Comparison of ENCODE assay signal across 11 cellular contexts in genomic region chr6:159043236-159043635, GRCh38. TPM values are rescaled to one million over a fixed set of nuclear protein-coding genes. Genes with fewer than 3 reads are reported as not detected.
DNase-seq lines count a peak whose midpoint lies in the region; ATAC-seq and TF ChIP-seq lines count a peak whose summit lies in the region.
"Had no signal": no experiment of that assay in that cellular context is flagged by ENCODE, and none has a peak within 500 bp of the region (broad histone marks: within the 10 kb centered on the region; RNA-seq: fewer than 3 reads in every experiment).

No MANE protein-coding gene starts in this region.

- H3K4me1 Mint-ChIP-seq in activated naive CD4-positive, alpha-beta T cell treated with anti-CD3 and anti-CD28 coated beads, Interleukin-2, amount 50 U/mL, for 24 hours: peaks cover 54% of the 10 kb centered on the region
- H3K4me1 Mint-ChIP-seq in dendritic cell treated with granulocyte-macrophage colony-stimulating factor and Interleukin-4, amounts not matched to agents 40 ng/mL and 50 ng/mL, for 4 days (ENCODE audit: low read depth): peaks cover 52% of the 10 kb centered on the region
- peaks cover 18% of the 10 kb centered on the region for H3K4me1 Mint-ChIP-seq in nephron progenitor cell

- H3K4me3 ChIP-seq in Peyer's patch (peak overlapping the region; percentile 3 to 46 (median 45)), suprapubic skin (peak overlapping the region; percentile 37)
- H3K4me3 ChIP-seq: prostate gland had no signal

- intact Hi-C loops in dendritic cell treated with granulocyte-macrophage colony-stimulating factor and Interleukin-4, amounts not matched to agents 40 ng/mL and 50 ng/mL, for 4 days (cut with micrococcal nuclease): loop anchor here (5.0 kb wide), 1 partner anchor 36 kb away; no protein-coding TSS in a partner anchor

- H3K4me1 ChIP-seq in Peyer's patch (peaks cover 0 to 17% (median 9%) of the 10 kb centered on the region in 4 donors), suprapubic skin (peaks cover 29% of the 10 kb centered on the region)
- H3K4me1 ChIP-seq: prostate gland had no signal

- H3K36me3 ChIP-seq in Peyer's patch: no peaks in the 10 kb centered on the region
- peaks cover 3% of the 10 kb centered on the region for H3K36me3 ChIP-seq in suprapubic skin
- H3K36me3 ChIP-seq: prostate gland had no signal

- ATAC-seq in GM19351 (IDR thresholded peaks at IDR 0.05; ENCODE audit: unreplicated experiment): no peak

- H3K27me3 ChIP-seq in Peyer's patch (no peaks in the 10 kb centered on the region), suprapubic skin (no peaks in the 10 kb centered on the region)

- TF ChIP-seq CTCF in Peyer's patch (IDR thresholded peaks at IDR 0.05) (no peak), suprapubic skin (IDR thresholded peaks at IDR 0.05) (no peak), nephron progenitor cell (IDR thresholded peaks at IDR 0.05) (no peak)

- H3K27ac Mint-ChIP-seq in activated naive CD4-positive, alpha-beta T cell treated with anti-CD3 and anti-CD28 coated beads, Interleukin-2, amount 50 U/mL, for 24 hours: peak overlapping the region; percentile 98
- H3K27ac Mint-ChIP-seq in dendritic cell treated with granulocyte-macrophage colony-stimulating factor and Interleukin-4, amounts not matched to agents 40 ng/mL and 50 ng/mL, for 4 days: peak overlapping the region; percentile 97
- H3K27ac Mint-ChIP-seq in nephron progenitor cell: no peak overlapping the region

- no peak for DNase-seq in activated naive CD4-positive, alpha-beta T cell treated with Interleukin-2 at 50 U/mL for 16 hours
- DNase-seq in Peyer's patch (no peak), suprapubic skin (ENCODE audit: low spot score in 2 of 2) (no peak), nephron progenitor cell (no peak), Ammon's horn (ENCODE audit: low spot score) (no peak)

- H3K27ac ChIP-seq in Peyer's patch: peak overlapping the region; percentile 57 to 86 (median 80)
- no peak overlapping the region for H3K27ac ChIP-seq in suprapubic skin
- H3K27ac ChIP-seq: epithelial cell of prostate, prostate gland had no signal

- peaks cover 53% of the 10 kb centered on the region for H3K36me3 Mint-ChIP-seq in activated naive CD4-positive, alpha-beta T cell treated with anti-CD3 and anti-CD28 coated beads, Interleukin-2, amount 50 U/mL, for 24 hours
- peaks cover 58% of the 10 kb centered on the region for H3K36me3 Mint-ChIP-seq in dendritic cell treated with granulocyte-macrophage colony-stimulating factor and Interleukin-4, amounts not matched to agents 40 ng/mL and 50 ng/mL, for 4 days (ENCODE audit: low read depth)
- no peaks in the 10 kb centered on the region for H3K36me3 Mint-ChIP-seq in nephron progenitor cell (ENCODE audit: low read depth)

- WGBS in suprapubic skin: 60% methylated on average over 6 of the region's 6 CpGs

- H3K9me3 ChIP-seq in Peyer's patch (no peaks in the 10 kb centered on the region), suprapubic skin (no peaks in the 10 kb centered on the region)
- H3K9me3 ChIP-seq: prostate gland had no signal

- H3K27me3 Mint-ChIP-seq in activated naive CD4-positive, alpha-beta T cell treated with anti-CD3 and anti-CD28 coated beads, Interleukin-2, amount 50 U/mL, for 24 hours: no peaks in the 10 kb centered on the region
- no peaks in the 10 kb centered on the region for H3K27me3 Mint-ChIP-seq in dendritic cell treated with granulocyte-macrophage colony-stimulating factor and Interleukin-4, amounts not matched to agents 40 ng/mL and 50 ng/mL, for 4 days
- peaks cover 18% of the 10 kb centered on the region for H3K27me3 Mint-ChIP-seq in nephron progenitor cell (ENCODE audit: low read depth, poor library complexity)

- H3K9me3 Mint-ChIP-seq in activated naive CD4-positive, alpha-beta T cell treated with anti-CD3 and anti-CD28 coated beads, Interleukin-2, amount 50 U/mL, for 24 hours: no peaks in the 10 kb centered on the region
- no peaks in the 10 kb centered on the region for H3K9me3 Mint-ChIP-seq in dendritic cell treated with granulocyte-macrophage colony-stimulating factor and Interleukin-4, amounts not matched to agents 40 ng/mL and 50 ng/mL, for 4 days
- H3K9me3 Mint-ChIP-seq in nephron progenitor cell: no peaks in the 10 kb centered on the region

- TF ChIP-seq EP300 in suprapubic skin (IDR thresholded peaks at IDR 0.05): no peak

- H3K4me3 Mint-ChIP-seq in activated naive CD4-positive, alpha-beta T cell treated with anti-CD3 and anti-CD28 coated beads, Interleukin-2, amount 50 U/mL, for 24 hours: peak overlapping the region; percentile 96
- H3K4me3 Mint-ChIP-seq in dendritic cell treated with granulocyte-macrophage colony-stimulating factor and Interleukin-4, amounts not matched to agents 40 ng/mL and 50 ng/mL, for 4 days: peak overlapping the region; percentile 82
- H3K4me3 Mint-ChIP-seq in nephron progenitor cell: no peak overlapping the region

- TF ChIP-seq POLR2A in Peyer's patch (IDR thresholded peaks at IDR 0.05) (peak; percentile 7 to 18), suprapubic skin (IDR thresholded peaks at IDR 0.05) (no peak)

RNA-seq across cellular contexts. Expression of gene TAGAP, which starts 1.6 kb away (rescaled TPM):
- total RNA-seq in Peyer's patch (10 to 100 TPM in 1 of 4 donors, 1 to 10 TPM in 3; 3.9 to 18.2 (median 5.4) TPM), suprapubic skin (1 to 10 TPM; 1.2 to 1.9 (median 1.5) TPM)
- total RNA-seq: NCI-H460 had no signal

RNA-seq across cellular contexts. Expression of gene RSPH3, which starts 43.2 kb away (rescaled TPM):
- total RNA-seq in Peyer's patch: 10 to 100 TPM; 14.9 to 24.5 (median 20.1) TPM
- total RNA-seq in suprapubic skin: 10 to 100 TPM; 10.1 to 13.6 (median 13.1) TPM

Comparison
In these comparisons a context has a peak if more than half of its experiments do, and no peak if none do; other contexts are left out.
1. POLR2A ChIP-seq: peak in Peyer's patch (2 of 2); none in suprapubic skin (0 of 2).